Comparison of ENCODE assay signal across 31 cellular contexts in genomic region chr14:34407951-34408350, GRCh38. TPM values are rescaled to one million over a fixed set of nuclear protein-coding genes. Genes with fewer than 3 reads are reported as not detected.
DNase-seq lines count a peak whose midpoint lies in the region; ATAC-seq, FAIRE-seq and TF ChIP-seq lines count a peak whose summit lies in the region.
"Had no signal": no experiment of that assay in that cellular context is flagged by ENCODE, and none has a peak within 500 bp of the region (broad histone marks: within the 10 kb centered on the region; RNA-seq: fewer than 3 reads in every experiment).

No MANE protein-coding gene starts in this region.

- no peaks in the 10 kb centered on the region for H3K4me1 ChIP-seq in HepG2 (ENCODE audit: insufficient read depth, low read length)
- no peaks in the 10 kb centered on the region for H3K4me1 ChIP-seq in right lobe of liver
- H3K4me1 ChIP-seq in HEK293 (ENCODE audit: control insufficient read depth, insufficient read depth, low read length): no peaks in the 10 kb centered on the region
- H3K4me1 ChIP-seq: BE2C; BLaER1; BLaER1 treated with 17β-estradiol and CSF1 and Interleukin-3, amounts not matched to agents 10 nM and 100 nM; Caco-2 had no signal

- no peak overlapping the region for H3K9ac ChIP-seq in HepG2 (ENCODE audit: insufficient read depth, low read depth, low read length)
- H3K9ac ChIP-seq: BLaER1; BLaER1 treated with 17β-estradiol and CSF1 and Interleukin-3, amounts not matched to agents 10 nM and 100 nM had no signal

- whole genome bisulfite sequencing in HepG2 (ENCODE audit: low lambda C conversion rate): 88% methylated on average over 1 of the region's 1 CpG
- 78% methylated on average over 1 of the region's 1 CpG for WGBS in right lobe of liver (ENCODE audit: insufficient coverage, low coverage, low lambda C conversion rate, missing lambda C conversion rate)

- H3K27ac ChIP-seq in HepG2 (ENCODE audit: extremely low read length, insufficient read depth, low read length): no peak overlapping the region
- H3K27ac ChIP-seq in right lobe of liver: no peak overlapping the region
- H3K27ac ChIP-seq in HEK293 (ENCODE audit: extremely low read depth, low read depth, low read length): no peak overlapping the region
- H3K27ac ChIP-seq: 22Rv1; A549; BLaER1; BLaER1 treated with 17β-estradiol and CSF1 and Interleukin-3, amounts not matched to agents 10 nM and 100 nM; C4-2B had no signal

- no peak overlapping the region for H3K4me2 ChIP-seq in HepG2 (ENCODE audit: low read depth, low read length)
- H3K4me2 ChIP-seq: A549; BLaER1; BLaER1 treated with 17β-estradiol and CSF1 and Interleukin-3, amounts not matched to agents 10 nM and 100 nM had no signal

- no peak for TF ChIP-seq EP300 in HepG2 (IDR thresholded peaks at IDR 0.05; ENCODE audit: low read depth in 2 of 2, low read length in 2 of 2)
- TF ChIP-seq EP300 in HepG2 (CRISPR knock-in tag; IDR thresholded peaks at IDR 0.05; ENCODE audit: borderline replicate concordance): no peak

- H2AFZ ChIP-seq in HepG2 (ENCODE audit: low read length): no peak overlapping the region

- BruUV-seq in HepG2 (replicated peaks; lab: Mats Ljungman, UMichigan): no TSS peak

- CTCF ChIA-PET in HepG2 (lab: Yijun Ruan, JAX; ENCODE audit: low intra/inter-chr PET ratio, low total read pairs): no interaction called here
- CTCF ChIA-PET in HEK293 (lab: Yijun Ruan, JAX): interaction anchor here (0.6 kb wide), 1 partner anchor 504 kb away, joined by 7 read pairs; no protein-coding TSS in a partner anchor

- peaks cover 7% of the 10 kb centered on the region for H3K9me3 ChIP-seq in HepG2 (ENCODE audit: low read length)
- H3K9me3 ChIP-seq in right lobe of liver: no peaks in the 10 kb centered on the region
- H3K9me3 ChIP-seq in HEK293 (ENCODE audit: control insufficient read depth, insufficient read depth, low read depth, low read length): no peaks in the 10 kb centered on the region
- H3K9me3 ChIP-seq: BE2C, Caco-2 had no signal

- no peaks in the 10 kb centered on the region for H4K20me1 ChIP-seq in HepG2 (ENCODE audit: insufficient read depth, low read length)
- H4K20me1 ChIP-seq: BLaER1; BLaER1 treated with 17β-estradiol and CSF1 and Interleukin-3, amounts not matched to agents 10 nM and 100 nM had no signal

- in situ Hi-C loops in HepG2 (cut with HindIII; ENCODE audit: extremely low pct_ligation_motif_present, low pct_unique_long_range_greater_than_20kb): no loop called here

- H3K27me3 ChIP-seq in HepG2 (ENCODE audit: control insufficient read depth in 1 of 2, insufficient read depth in 2 of 2, low read length in 2 of 2) (no peaks in the 10 kb centered on the region), right lobe of liver (no peaks in the 10 kb centered on the region)
- H3K27me3 ChIP-seq: BE2C; BLaER1; BLaER1 treated with 17β-estradiol and CSF1 and Interleukin-3, amounts not matched to agents 10 nM and 100 nM had no signal

- no peaks in the 10 kb centered on the region for H3K79me2 ChIP-seq in HepG2 (ENCODE audit: insufficient read depth, low read length)

- ATAC-seq in HepG2: no peak
- no peak for ATAC-seq in right lobe of liver
- ATAC-seq: A549; CD8-positive, alpha-beta T cell had no signal

- TF ChIP-seq POLR2A in HepG2 (IDR thresholded peaks at IDR 0.05; ENCODE audit: insufficient read depth in 1 of 2, low read depth in 2 of 2, low read length in 2 of 2) (no peak), right lobe of liver (IDR thresholded peaks at IDR 0.05) (no peak)

- no peak for FAIRE-seq in HepG2 (lab: Jason Lieb, UNC)
- FAIRE-seq: A204.1, A549, D721Med had no signal

- TF ChIP-seq CTCF in HepG2 (CRISPR knock-in tag; IDR thresholded peaks at IDR 0.05): no peak
- TF ChIP-seq CTCF in right lobe of liver (IDR thresholded peaks at IDR 0.05): no peak
- TF ChIP-seq CTCF in HEK293 (tag by site-specific recombination; IDR thresholded peaks at IDR 0.05): no peak

- no peak for TF ChIP-seq RAD21 in HepG2 (CRISPR knock-in tag; IDR thresholded peaks at IDR 0.05)

- H3K4me3 ChIP-seq in HepG2 (replicated peaks in 1 of 3; ENCODE audit: insufficient read depth in 1 of 3, low read depth in 2 of 3, low read length in 3 of 3) (no peak overlapping the region), right lobe of liver (no peak overlapping the region), HEK293 (ENCODE audit: low read depth, low read length) (no peak overlapping the region)
- H3K4me3 ChIP-seq: A549; BLaER1; BLaER1 treated with 17β-estradiol and CSF1 and Interleukin-3, amounts not matched to agents 10 nM and 100 nM had no signal

- intact Hi-C loops in HepG2 (cut with micrococcal nuclease; ENCODE audit: unreplicated experiment): no loop called here
- intact Hi-C loops in right lobe of liver (cut with DNase I): no loop called here

- POLR2A ChIA-PET in HepG2 (lab: Yijun Ruan, JAX) (no interaction called here), HEK293 (lab: Yijun Ruan, JAX) (no interaction called here)

- H3K36me3 ChIP-seq in HepG2 (replicated peaks in 1 of 2; ENCODE audit: control insufficient read depth in 1 of 2, insufficient read depth in 2 of 2, low read length in 2 of 2) (no peaks in the 10 kb centered on the region), right lobe of liver (no peaks in the 10 kb centered on the region), HEK293 (ENCODE audit: control insufficient read depth in 2 of 2, insufficient read depth in 1 of 2, low read length in 2 of 2) (no peaks in the 10 kb centered on the region)
- H3K36me3 ChIP-seq: BE2C; BLaER1; BLaER1 treated with 17β-estradiol and CSF1 and Interleukin-3, amounts not matched to agents 10 nM and 100 nM had no signal

- DNase-seq in HepG2 (ENCODE audit: low spot score) (no peak), right lobe of liver (no peak), NCI-H1417 (lab: John Stamatoyannopoulos, UW) (no peak)
- DNase-seq: 8988T; ACHN; AML-193; BE2C; C1 segment of cervical spinal cord; Caco-2; Calu3; CD4-positive, alpha-beta memory T cell; CD4-positive, alpha-beta T cell; CD4-positive, CD25-positive, alpha-beta regulatory T cell; CD8-positive, alpha-beta memory T cell; CD8-positive, alpha-beta T cell; COR-L47; DMS 273 treated with DMSO at 0.1 percent for 48 hours; DMS153; DMS53; DMS79; DMS79 treated with DMSO at 0.1 percent for 48 hours; DND-41; EL had no signal

TF ChIP-seq in HepG2, 621 proteins besides CTCF, POLR2A, EP300 and RAD21:
- TF ChIP-seq PHB2 (IDR thresholded peaks at IDR 0.05; ENCODE audit: partially characterized antibody) (peak; percentile 5), LCORL (IDR thresholded peaks at IDR 0.05) (0 out of 2 replicates have a peak, but pooled peaks have one; percentile 9), LCORL (CRISPR knock-in tag; IDR thresholded peaks at IDR 0.05) (no peak), ZSCAN30 (CRISPR knock-in tag; IDR thresholded peaks at IDR 0.05) (no peak)

TF ChIP-seq in HEK293, 187 proteins besides CTCF, POLR2A, EP300 and RAD21:
- TF ChIP-seq SCRT2 (tag by site-specific recombination; IDR thresholded peaks at IDR 0.05): no peak
- peak; percentile 92 for TF ChIP-seq ZNF133 (tag by site-specific recombination; IDR thresholded peaks at IDR 0.05)
- TF ChIP-seq ZNF510 (tag by site-specific recombination; IDR thresholded peaks at IDR 0.05; ENCODE audit: insufficient replicate concordance): no peak

RNA-seq across cellular contexts. Expression of gene SPTSSA, which starts 54.1 kb away (rescaled TPM):
- 19.1 and 26.6 TPM in 2 replicates for total RNA-seq in HepG2 (2016; rRNA removed; fragmentation: Illumina TruSeq; extraction: Trizol)
- 6.3 and 6.7 TPM in 2 replicates for total RNA-seq in HepG2 (2016; cell fraction: cytosol; rRNA removed; fragmentation: Illumina TruSeq; extraction: Trizol; ENCODE audit: low read depth)
- 21.4 and 27.7 TPM in 2 replicates for total RNA-seq in HepG2 (2016; cell fraction: insoluble cytoplasmic fraction; rRNA removed; fragmentation: Illumina TruSeq; extraction: Trizol)
- 21.8 and 22.7 TPM in 2 replicates for total RNA-seq in HepG2 (2016; cell fraction: membrane; rRNA removed; fragmentation: Illumina TruSeq; extraction: Trizol)
- total RNA-seq in HepG2 (2016; cell fraction: nucleus; rRNA removed; fragmentation: Illumina TruSeq; extraction: Trizol): 17.5 and 18.0 TPM in 2 replicates
- 71.7 and 86.1 TPM in 2 replicates for polyA plus RNA-seq in HepG2 (2011; rRNA removed)
- polyA plus RNA-seq in HepG2 (2011; cell fraction: cytosol; rRNA removed): 77.8 and 91.0 TPM in 2 replicates
- 27.9 and 29.6 TPM in 2 replicates for polyA plus RNA-seq in HepG2 (2011; cell fraction: nucleus; rRNA removed)
- 81.4 and 85.6 TPM in 2 replicates for polyA plus RNA-seq in HepG2 (2012)
- 19.6 and 23.2 TPM in 2 replicates for polyA plus RNA-seq in HepG2 (2016; cell fraction: cytosol; fragmentation: Illumina TruSeq; extraction: Trizol; ENCODE audit: low read depth)
- 98.4 and 103 TPM in 2 replicates for polyA plus RNA-seq in HepG2 (2016; cell fraction: insoluble cytoplasmic fraction; fragmentation: Illumina TruSeq; extraction: Trizol; ENCODE audit: low read depth)
- 54.7 and 54.8 TPM in 2 replicates for polyA plus RNA-seq in HepG2 (2016; cell fraction: membrane; fragmentation: Illumina TruSeq; extraction: Trizol; ENCODE audit: low read depth)
- 83.9 and 93.7 TPM in 2 replicates for polyA plus RNA-seq in HepG2 (2016; cell fraction: nucleus; fragmentation: Illumina TruSeq; extraction: Trizol; ENCODE audit: insufficient read depth, low read depth)
- polyA minus RNA-seq in HepG2 (2011; rRNA and poly(A)+ RNA removed; ENCODE audit: low replicate concordance): 56.5 and 79.5 TPM in 2 replicates
- 35.3 and 39.6 TPM in 2 replicates for polyA minus RNA-seq in HepG2 (2011; cell fraction: cytosol; rRNA and poly(A)+ RNA removed)
- polyA minus RNA-seq in HepG2 (2011; cell fraction: nucleus; rRNA and poly(A)+ RNA removed): 15.4 and 17.6 TPM in 2 replicates
- total RNA-seq in right lobe of liver: 10 to 100 TPM; 10.6 to 32.0 (median 18.4) TPM
